ENCODE assay signal across 1 cellular context in the genomic region with DNA sequence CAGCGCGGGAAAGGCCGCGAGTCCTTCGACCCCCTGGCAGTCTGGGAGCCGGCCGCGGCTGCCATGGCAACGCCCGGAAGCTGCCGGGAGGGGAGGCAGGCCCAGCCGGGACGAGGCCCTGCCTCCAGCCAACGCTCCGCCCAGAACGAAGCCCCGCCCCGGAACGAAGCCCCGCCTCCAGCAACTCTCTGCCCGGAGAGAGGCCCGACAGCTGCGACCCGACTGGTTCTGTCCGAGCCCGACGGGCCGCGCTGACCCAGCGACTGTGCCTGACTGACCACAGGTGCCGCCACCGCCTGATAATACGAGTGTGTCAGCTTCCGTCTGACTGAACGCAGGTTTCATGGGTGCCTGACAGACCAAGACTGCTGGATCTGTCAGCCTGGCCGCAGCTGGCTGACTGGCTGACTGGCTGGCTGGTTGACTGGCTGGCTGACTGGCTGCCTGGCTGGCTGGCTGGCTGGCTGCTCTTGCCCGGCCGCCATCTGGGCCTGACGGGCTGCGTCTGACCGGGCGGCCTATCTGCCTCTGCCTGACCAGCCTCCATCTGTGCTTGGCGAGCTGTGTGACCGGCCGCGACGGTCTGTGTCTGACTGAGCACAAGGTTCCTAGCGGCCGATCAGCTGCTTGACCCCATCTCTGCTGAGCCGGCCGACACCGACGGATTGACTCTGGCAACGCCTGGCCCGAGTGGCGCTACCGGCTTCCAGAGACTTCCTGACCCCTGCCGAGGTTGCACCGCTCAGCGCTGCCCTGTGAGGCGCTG.
A peak's percentile ranks its signal among the peaks of the same experiment; 100 is the strongest.
TF ChIP-seq lines count a peak whose summit lies in the region.

No MANE protein-coding gene starts in this region.

TF ChIP-seq in GM12878, 131 proteins besides CTCF, POLR2A, EP300 and RAD21 (continued from another document and continues in another):
- TF ChIP-seq, protein P1, sequence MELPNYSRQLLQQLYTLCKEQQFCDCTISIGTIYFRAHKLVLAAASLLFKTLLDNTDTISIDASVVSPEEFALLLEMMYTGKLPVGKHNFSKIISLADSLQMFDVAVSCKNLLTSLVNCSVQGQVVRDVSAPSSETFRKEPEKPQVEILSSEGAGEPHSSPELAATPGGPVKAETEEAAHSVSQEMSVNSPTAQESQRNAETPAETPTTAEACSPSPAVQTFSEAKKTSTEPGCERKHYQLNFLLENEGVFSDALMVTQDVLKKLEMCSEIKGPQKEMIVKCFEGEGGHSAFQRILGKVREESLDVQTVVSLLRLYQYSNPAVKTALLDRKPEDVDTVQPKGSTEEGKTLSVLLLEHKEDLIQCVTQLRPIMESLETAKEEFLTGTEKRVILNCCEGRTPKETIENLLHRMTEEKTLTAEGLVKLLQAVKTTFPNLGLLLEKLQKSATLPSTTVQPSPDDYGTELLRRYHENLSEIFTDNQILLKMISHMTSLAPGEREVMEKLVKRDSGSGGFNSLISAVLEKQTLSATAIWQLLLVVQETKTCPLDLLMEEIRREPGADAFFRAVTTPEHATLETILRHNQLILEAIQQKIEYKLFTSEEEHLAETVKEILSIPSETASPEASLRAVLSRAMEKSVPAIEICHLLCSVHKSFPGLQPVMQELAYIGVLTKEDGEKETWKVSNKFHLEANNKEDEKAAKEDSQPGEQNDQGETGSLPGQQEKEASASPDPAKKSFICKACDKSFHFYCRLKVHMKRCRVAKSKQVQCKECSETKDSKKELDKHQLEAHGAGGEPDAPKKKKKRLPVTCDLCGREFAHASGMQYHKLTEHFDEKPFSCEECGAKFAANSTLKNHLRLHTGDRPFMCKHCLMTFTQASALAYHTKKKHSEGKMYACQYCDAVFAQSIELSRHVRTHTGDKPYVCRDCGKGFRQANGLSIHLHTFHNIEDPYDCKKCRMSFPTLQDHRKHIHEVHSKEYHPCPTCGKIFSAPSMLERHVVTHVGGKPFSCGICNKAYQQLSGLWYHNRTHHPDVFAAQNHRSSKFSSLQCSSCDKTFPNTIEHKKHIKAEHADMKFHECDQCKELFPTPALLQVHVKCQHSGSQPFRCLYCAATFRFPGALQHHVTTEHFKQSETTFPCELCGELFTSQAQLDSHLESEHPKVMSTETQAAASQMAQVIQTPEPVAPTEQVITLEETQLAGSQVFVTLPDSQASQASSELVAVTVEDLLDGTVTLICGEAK (IDR thresholded peaks at IDR 0.05; ENCODE audit: borderline replicate concordance): 0 out of 2 replicates have a peak, but pooled peaks have one; percentile 8
- TF ChIP-seq IKZF1 (conservative IDR thresholded peaks at IDR 0.05): peak; percentile 78
- TF ChIP-seq, protein P2, sequence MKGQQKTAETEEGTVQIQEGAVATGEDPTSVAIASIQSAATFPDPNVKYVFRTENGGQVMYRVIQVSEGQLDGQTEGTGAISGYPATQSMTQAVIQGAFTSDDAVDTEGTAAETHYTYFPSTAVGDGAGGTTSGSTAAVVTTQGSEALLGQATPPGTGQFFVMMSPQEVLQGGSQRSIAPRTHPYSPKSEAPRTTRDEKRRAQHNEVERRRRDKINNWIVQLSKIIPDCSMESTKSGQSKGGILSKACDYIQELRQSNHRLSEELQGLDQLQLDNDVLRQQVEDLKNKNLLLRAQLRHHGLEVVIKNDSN (IDR thresholded peaks at IDR 0.05; ENCODE audit: borderline replicate concordance, extremely low read length, insufficient read depth, low read depth, low read length): no peak
- TF ChIP-seq NBN (IDR thresholded peaks at IDR 0.05): 0 out of 2 replicates have a peak, but pooled peaks have one; percentile 55
- peak; percentile 38 for TF ChIP-seq SP1 (IDR thresholded peaks at IDR 0.05; ENCODE audit: low read depth, low read length)
- no peak for TF ChIP-seq RBBP5 (conservative IDR thresholded peaks at IDR 0.05)
- no peak for TF ChIP-seq PAX8 (IDR thresholded peaks at IDR 0.05)
- TF ChIP-seq, protein P3, sequence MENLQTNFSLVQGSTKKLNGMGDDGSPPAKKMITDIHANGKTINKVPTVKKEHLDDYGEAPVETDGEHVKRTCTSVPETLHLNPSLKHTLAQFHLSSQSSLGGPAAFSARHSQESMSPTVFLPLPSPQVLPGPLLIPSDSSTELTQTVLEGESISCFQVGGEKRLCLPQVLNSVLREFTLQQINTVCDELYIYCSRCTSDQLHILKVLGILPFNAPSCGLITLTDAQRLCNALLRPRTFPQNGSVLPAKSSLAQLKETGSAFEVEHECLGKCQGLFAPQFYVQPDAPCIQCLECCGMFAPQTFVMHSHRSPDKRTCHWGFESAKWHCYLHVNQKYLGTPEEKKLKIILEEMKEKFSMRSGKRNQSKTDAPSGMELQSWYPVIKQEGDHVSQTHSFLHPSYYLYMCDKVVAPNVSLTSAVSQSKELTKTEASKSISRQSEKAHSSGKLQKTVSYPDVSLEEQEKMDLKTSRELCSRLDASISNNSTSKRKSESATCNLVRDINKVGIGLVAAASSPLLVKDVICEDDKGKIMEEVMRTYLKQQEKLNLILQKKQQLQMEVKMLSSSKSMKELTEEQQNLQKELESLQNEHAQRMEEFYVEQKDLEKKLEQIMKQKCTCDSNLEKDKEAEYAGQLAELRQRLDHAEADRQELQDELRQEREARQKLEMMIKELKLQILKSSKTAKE (IDR thresholded peaks at IDR 0.05; ENCODE audit: low read depth, poor library complexity, severe bottlenecking): no peak
- peak; percentile 18; the same call in 1 of the 2 replicates for TF ChIP-seq FOXK2 (IDR thresholded peaks at IDR 0.05)
- TF ChIP-seq BRCA1 (IDR thresholded peaks at IDR 0.05; ENCODE audit: low read depth, low read length): no peak
- TF ChIP-seq, protein P4, sequence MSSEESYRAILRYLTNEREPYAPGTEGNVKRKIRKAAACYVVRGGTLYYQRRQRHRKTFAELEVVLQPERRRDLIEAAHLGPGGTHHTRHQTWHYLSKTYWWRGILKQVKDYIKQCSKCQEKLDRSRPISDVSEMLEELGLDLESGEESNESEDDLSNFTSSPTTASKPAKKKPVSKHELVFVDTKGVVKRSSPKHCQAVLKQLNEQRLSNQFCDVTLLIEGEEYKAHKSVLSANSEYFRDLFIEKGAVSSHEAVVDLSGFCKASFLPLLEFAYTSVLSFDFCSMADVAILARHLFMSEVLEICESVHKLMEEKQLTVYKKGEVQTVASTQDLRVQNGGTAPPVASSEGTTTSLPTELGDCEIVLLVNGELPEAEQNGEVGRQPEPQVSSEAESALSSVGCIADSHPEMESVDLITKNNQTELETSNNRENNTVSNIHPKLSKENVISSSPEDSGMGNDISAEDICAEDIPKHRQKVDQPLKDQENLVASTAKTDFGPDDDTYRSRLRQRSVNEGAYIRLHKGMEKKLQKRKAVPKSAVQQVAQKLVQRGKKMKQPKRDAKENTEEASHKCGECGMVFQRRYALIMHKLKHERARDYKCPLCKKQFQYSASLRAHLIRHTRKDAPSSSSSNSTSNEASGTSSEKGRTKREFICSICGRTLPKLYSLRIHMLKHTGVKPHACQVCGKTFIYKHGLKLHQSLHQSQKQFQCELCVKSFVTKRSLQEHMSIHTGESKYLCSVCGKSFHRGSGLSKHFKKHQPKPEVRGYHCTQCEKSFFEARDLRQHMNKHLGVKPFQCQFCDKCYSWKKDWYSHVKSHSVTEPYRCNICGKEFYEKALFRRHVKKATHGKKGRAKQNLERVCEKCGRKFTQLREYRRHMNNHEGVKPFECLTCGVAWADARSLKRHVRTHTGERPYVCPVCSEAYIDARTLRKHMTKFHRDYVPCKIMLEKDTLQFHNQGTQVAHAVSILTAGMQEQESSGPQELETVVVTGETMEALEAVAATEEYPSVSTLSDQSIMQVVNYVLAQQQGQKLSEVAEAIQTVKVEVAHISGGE (CRISPR knock-in tag; IDR thresholded peaks at IDR 0.05): no peak
- TF ChIP-seq HCFC1 (IDR thresholded peaks at IDR 0.05; ENCODE audit: low read length): no peak
- TF ChIP-seq DPF2 (IDR thresholded peaks at IDR 0.05): peak; percentile 9; the same call in 1 of the 2 replicates
- TF ChIP-seq CREM (IDR thresholded peaks at IDR 0.05; ENCODE audit: low read depth): no peak
- TF ChIP-seq POLR2AphosphoS5 (IDR thresholded peaks at IDR 0.05; ENCODE audit: low read length): 0 out of 2 replicates have a peak, but pooled peaks have one; percentile 32
- TF ChIP-seq, protein P5, sequence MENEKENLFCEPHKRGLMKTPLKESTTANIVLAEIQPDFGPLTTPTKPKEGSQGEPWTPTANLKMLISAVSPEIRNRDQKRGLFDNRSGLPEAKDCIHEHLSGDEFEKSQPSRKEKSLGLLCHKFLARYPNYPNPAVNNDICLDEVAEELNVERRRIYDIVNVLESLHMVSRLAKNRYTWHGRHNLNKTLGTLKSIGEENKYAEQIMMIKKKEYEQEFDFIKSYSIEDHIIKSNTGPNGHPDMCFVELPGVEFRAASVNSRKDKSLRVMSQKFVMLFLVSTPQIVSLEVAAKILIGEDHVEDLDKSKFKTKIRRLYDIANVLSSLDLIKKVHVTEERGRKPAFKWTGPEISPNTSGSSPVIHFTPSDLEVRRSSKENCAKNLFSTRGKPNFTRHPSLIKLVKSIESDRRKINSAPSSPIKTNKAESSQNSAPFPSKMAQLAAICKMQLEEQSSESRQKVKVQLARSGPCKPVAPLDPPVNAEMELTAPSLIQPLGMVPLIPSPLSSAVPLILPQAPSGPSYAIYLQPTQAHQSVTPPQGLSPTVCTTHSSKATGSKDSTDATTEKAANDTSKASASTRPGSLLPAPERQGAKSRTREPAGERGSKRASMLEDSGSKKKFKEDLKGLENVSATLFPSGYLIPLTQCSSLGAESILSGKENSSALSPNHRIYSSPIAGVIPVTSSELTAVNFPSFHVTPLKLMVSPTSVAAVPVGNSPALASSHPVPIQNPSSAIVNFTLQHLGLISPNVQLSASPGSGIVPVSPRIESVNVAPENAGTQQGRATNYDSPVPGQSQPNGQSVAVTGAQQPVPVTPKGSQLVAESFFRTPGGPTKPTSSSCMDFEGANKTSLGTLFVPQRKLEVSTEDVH (IDR thresholded peaks at IDR 0.05; ENCODE audit: low read depth, partially characterized antibody): no peak
- TF ChIP-seq SMAD1 (IDR thresholded peaks at IDR 0.05; ENCODE audit: low read depth, partially characterized antibody): no peak
- TF ChIP-seq BMI1 (IDR thresholded peaks at IDR 0.05; ENCODE audit: borderline replicate concordance): peak; percentile 96
- TF ChIP-seq, protein P6, sequence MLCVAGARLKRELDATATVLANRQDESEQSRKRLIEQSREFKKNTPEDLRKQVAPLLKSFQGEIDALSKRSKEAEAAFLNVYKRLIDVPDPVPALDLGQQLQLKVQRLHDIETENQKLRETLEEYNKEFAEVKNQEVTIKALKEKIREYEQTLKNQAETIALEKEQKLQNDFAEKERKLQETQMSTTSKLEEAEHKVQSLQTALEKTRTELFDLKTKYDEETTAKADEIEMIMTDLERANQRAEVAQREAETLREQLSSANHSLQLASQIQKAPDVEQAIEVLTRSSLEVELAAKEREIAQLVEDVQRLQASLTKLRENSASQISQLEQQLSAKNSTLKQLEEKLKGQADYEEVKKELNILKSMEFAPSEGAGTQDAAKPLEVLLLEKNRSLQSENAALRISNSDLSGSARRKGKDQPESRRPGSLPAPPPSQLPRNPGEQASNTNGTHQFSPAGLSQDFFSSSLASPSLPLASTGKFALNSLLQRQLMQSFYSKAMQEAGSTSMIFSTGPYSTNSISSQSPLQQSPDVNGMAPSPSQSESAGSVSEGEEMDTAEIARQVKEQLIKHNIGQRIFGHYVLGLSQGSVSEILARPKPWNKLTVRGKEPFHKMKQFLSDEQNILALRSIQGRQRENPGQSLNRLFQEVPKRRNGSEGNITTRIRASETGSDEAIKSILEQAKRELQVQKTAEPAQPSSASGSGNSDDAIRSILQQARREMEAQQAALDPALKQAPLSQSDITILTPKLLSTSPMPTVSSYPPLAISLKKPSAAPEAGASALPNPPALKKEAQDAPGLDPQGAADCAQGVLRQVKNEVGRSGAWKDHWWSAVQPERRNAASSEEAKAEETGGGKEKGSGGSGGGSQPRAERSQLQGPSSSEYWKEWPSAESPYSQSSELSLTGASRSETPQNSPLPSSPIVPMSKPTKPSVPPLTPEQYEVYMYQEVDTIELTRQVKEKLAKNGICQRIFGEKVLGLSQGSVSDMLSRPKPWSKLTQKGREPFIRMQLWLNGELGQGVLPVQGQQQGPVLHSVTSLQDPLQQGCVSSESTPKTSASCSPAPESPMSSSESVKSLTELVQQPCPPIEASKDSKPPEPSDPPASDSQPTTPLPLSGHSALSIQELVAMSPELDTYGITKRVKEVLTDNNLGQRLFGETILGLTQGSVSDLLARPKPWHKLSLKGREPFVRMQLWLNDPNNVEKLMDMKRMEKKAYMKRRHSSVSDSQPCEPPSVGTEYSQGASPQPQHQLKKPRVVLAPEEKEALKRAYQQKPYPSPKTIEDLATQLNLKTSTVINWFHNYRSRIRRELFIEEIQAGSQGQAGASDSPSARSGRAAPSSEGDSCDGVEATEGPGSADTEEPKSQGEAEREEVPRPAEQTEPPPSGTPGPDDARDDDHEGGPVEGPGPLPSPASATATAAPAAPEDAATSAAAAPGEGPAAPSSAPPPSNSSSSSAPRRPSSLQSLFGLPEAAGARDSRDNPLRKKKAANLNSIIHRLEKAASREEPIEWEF (IDR thresholded peaks at IDR 0.05; ENCODE audit: insufficient replicate concordance, low read depth, low read length): no peak
- TF ChIP-seq, protein P7, sequence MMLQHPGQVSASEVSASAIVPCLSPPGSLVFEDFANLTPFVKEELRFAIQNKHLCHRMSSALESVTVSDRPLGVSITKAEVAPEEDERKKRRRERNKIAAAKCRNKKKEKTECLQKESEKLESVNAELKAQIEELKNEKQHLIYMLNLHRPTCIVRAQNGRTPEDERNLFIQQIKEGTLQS (IDR thresholded peaks at IDR 0.05; ENCODE audit: borderline replicate concordance, extremely low read depth, low read depth, low read length): no peak
- TF ChIP-seq NR2C2 (IDR thresholded peaks at IDR 0.05; ENCODE audit: borderline replicate concordance, control insufficient read depth, insufficient read length, low read depth): no peak
- TF ChIP-seq, protein P8, sequence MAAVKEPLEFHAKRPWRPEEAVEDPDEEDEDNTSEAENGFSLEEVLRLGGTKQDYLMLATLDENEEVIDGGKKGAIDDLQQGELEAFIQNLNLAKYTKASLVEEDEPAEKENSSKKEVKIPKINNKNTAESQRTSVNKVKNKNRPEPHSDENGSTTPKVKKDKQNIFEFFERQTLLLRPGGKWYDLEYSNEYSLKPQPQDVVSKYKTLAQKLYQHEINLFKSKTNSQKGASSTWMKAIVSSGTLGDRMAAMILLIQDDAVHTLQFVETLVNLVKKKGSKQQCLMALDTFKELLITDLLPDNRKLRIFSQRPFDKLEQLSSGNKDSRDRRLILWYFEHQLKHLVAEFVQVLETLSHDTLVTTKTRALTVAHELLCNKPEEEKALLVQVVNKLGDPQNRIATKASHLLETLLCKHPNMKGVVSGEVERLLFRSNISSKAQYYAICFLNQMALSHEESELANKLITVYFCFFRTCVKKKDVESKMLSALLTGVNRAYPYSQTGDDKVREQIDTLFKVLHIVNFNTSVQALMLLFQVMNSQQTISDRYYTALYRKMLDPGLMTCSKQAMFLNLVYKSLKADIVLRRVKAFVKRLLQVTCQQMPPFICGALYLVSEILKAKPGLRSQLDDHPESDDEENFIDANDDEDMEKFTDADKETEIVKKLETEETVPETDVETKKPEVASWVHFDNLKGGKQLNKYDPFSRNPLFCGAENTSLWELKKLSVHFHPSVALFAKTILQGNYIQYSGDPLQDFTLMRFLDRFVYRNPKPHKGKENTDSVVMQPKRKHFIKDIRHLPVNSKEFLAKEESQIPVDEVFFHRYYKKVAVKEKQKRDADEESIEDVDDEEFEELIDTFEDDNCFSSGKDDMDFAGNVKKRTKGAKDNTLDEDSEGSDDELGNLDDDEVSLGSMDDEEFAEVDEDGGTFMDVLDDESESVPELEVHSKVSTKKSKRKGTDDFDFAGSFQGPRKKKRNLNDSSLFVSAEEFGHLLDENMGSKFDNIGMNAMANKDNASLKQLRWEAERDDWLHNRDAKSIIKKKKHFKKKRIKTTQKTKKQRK (IDR thresholded peaks at IDR 0.05; ENCODE audit: low read depth, low read length): no peak
